ENCODE assay signal across 17 cellular contexts in the genomic region with DNA sequence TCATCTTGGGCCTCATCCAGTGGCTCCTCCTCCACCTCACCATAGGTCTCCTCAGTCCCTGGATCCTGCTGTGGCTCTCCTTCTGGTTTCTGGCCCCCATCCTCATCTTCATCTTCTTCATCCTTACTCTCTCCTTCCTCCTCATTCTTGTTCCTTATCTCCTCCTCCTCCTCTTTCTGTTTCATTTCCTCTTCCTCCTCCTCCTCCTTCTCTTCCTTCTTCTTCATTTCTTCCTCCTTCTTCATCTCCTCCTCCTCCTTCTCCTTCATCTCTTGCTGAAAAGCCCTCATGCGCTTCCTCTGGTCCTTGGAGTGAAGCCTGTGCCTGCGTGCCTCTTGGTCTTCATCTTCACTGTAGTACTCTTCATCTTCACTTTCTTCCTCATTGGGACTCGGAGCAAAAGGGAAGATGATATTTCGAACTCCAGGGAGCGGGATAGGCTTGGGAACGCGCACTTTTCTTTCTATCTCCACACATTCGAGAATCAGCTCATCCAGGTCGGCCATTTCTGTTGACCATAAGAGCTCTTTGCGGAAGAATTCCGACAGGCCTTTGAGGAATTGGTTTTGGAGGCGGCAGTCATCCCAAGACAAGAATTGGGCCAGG. TPM values are rescaled to one million over a fixed set of nuclear protein-coding genes. Genes with fewer than 3 reads are reported as not detected.
DNase-seq lines count a peak whose midpoint lies in the region; ATAC-seq and TF ChIP-seq lines count a peak whose summit lies in the region.
"Had no signal": no experiment of that assay in that cellular context is flagged by ENCODE, and none has a peak within 500 bp of the region (broad histone marks: within the 10 kb centered on the region; RNA-seq: fewer than 3 reads in every experiment).

No MANE protein-coding gene starts in this region.

- H3K4me3 Mint-ChIP-seq in CD14-positive monocyte = peak overlapping the region; percentile 48 to 72
- H3K4me3 Mint-ChIP-seq in T-cell = peak overlapping the region; percentile 28 to 69 (median 62)
- H3K4me3 Mint-ChIP-seq in neural crest cell = peak overlapping the region; percentile 61
- H3K4me3 Mint-ChIP-seq: activated CD4-positive, alpha-beta T cell treated with anti-CD3 and anti-CD28 coated beads, Interleukin-2, amount 10 ng/mL, durations not matched to agents 7 days and 5 days; activated naive CD8-positive, alpha-beta T cell treated with anti-CD3 and anti-CD28 coated beads, Interleukin-2, amount 10 ng/mL, durations not matched to agents 7 days and 5 days had no signal

- H3K36me3 ChIP-seq in esophagus muscularis mucosa (peaks cover 0 to 14% (median 5%) of the 10 kb centered on the region in 4 donors), PC-3 (ENCODE audit: low read depth, low read length) (no peaks in the 10 kb centered on the region)
- H3K36me3 ChIP-seq: SJCRH30 had no signal

- H3K4me3 ChIP-seq in esophagus muscularis mucosa (peak overlapping the region; percentile 57 to 68 (median 60)), PC-3 (ENCODE audit: low read length) (no peak overlapping the region)
- H3K4me3 ChIP-seq: SJCRH30 had no signal

- TF ChIP-seq EP300 in esophagus muscularis mucosa (IDR thresholded peaks at IDR 0.05) = no peak

- H3K4me1 Mint-ChIP-seq in CD14-positive monocyte = peaks cover 62% of the 10 kb centered on the region
- peaks cover 14 to 36% (median 20%) of the 10 kb centered on the region in 3 donors for H3K4me1 Mint-ChIP-seq in T-cell
- peaks cover 45% of the 10 kb centered on the region for H3K4me1 Mint-ChIP-seq in neural crest cell

- peaks cover 0 to 32% (median 1%) of the 10 kb centered on the region in 3 donors for H3K27me3 Mint-ChIP-seq in CD14-positive monocyte (ENCODE audit: low read depth in 3 of 3)
- H3K27me3 Mint-ChIP-seq in T-cell = peaks cover 17 to 36% of the 10 kb centered on the region in 2 donors
- peaks cover 2% of the 10 kb centered on the region for H3K27me3 Mint-ChIP-seq in neural crest cell (ENCODE audit: low read depth)

- no peak overlapping the region for H2AFZ ChIP-seq in PC-3 (ENCODE audit: low read length)

- ATAC-seq in T-cell (replicated peaks in 1 of 4) = no peak
- no peak for ATAC-seq in GM21528 (IDR thresholded peaks at IDR 0.05; ENCODE audit: low FRiP score, unreplicated experiment)
- no peak for ATAC-seq in PC-3
- no peak for ATAC-seq in left colon
- ATAC-seq: stimulated activated naive B cell treated with anti-CD40 and anti-IgM and Interleukin-4, amounts not matched to agents 10 μg/mL and 1 μg/mL and 100 μg/mL, for 72 hours had no signal

- POLR2A ChIA-PET in T-cell (lab: Charles Lee) = interaction anchor here in 1 of 2 donors (0.5 kb wide), 1 partner anchor 32 kb away, joined by 4 read pairs; no protein-coding TSS in a partner anchor
- POLR2A ChIA-PET in PC-3 (lab: Charles Lee; ENCODE audit: unreplicated experiment) = no interaction called here

- BruUV-seq in PC-3 (replicated peaks; lab: Mats Ljungman, UMichigan) = no TSS peak

- H3K9me3 Mint-ChIP-seq in CD14-positive monocyte (peaks cover 0 to 8% (median 3%) of the 10 kb centered on the region in 7 donors), T-cell (no peaks in the 10 kb centered on the region), neural crest cell (peaks cover 8% of the 10 kb centered on the region)
- H3K9me3 Mint-ChIP-seq: activated CD4-positive, alpha-beta T cell treated with anti-CD3 and anti-CD28 coated beads, Interleukin-2, amount 10 ng/mL, durations not matched to agents 7 days and 5 days; activated naive CD8-positive, alpha-beta T cell treated with anti-CD3 and anti-CD28 coated beads, Interleukin-2, amount 10 ng/mL, durations not matched to agents 7 days and 5 days; activated T-cell treated with anti-CD3 and anti-CD28 coated beads, Interleukin-2, amount 50 U/mL, for 24 hours; stimulated activated naive B cell treated with anti-CD40 and anti-IgM and Interleukin-4, amounts not matched to agents 10 μg/mL and 1 μg/mL and 100 μg/mL, for 72 hours had no signal

- H3K36me3 Mint-ChIP-seq in CD14-positive monocyte = peaks cover 27 to 62% of the 10 kb centered on the region in 2 donors
- peaks cover 3% of the 10 kb centered on the region for H3K36me3 Mint-ChIP-seq in T-cell
- peaks cover 30% of the 10 kb centered on the region for H3K36me3 Mint-ChIP-seq in neural crest cell (ENCODE audit: low read depth)
- H3K36me3 Mint-ChIP-seq: activated naive CD8-positive, alpha-beta T cell treated with anti-CD3 and anti-CD28 coated beads, Interleukin-2, amount 10 ng/mL, durations not matched to agents 7 days and 5 days; stimulated activated naive B cell treated with anti-CD40 and anti-IgM and Interleukin-4, amounts not matched to agents 10 μg/mL and 1 μg/mL and 100 μg/mL, for 72 hours had no signal

- intact Hi-C loops in CD14-positive monocyte (cut with micrococcal nuclease) (loop anchor here in 1 of 2 donors (10.0 kb wide), 1 partner anchor 55 kb away; the partner anchor contains the start of gene PIN4), esophagus muscularis mucosa (cut with DNase I) (no loop called here), PC-3 (cut with micrococcal nuclease) (no loop called here), left colon (cut with DNase I, micrococcal nuclease) (no loop called here)

- no peak for TF ChIP-seq POLR2A in esophagus muscularis mucosa (IDR thresholded peaks at IDR 0.05; ENCODE audit: low read depth)

- no peaks in the 10 kb centered on the region for H4K20me1 ChIP-seq in PC-3 (ENCODE audit: low read length)

- no peaks in the 10 kb centered on the region for H3K9me2 ChIP-seq in PC-3 (replicated peaks; ENCODE audit: low read length)

- 81% methylated on average over 12 of the region's 12 CpGs for WGBS in esophagus muscularis mucosa

- no peak overlapping the region for H3K9ac ChIP-seq in PC-3 (ENCODE audit: low read length)
- H3K9ac ChIP-seq: KMS-11 had no signal

- no peaks in the 10 kb centered on the region for H3F3A ChIP-seq in PC-3 (ENCODE audit: low read length, unreplicated experiment)

- H3K4me2 ChIP-seq in PC-3 (ENCODE audit: low read length) = no peak overlapping the region
- H3K4me2 ChIP-seq: KMS-11 had no signal

- H3K27me3 ChIP-seq in esophagus muscularis mucosa (no peaks in the 10 kb centered on the region), PC-3 (ENCODE audit: low read length) (peaks cover 12% of the 10 kb centered on the region)
- H3K27me3 ChIP-seq: SJCRH30 had no signal

- H3K79me2 ChIP-seq in PC-3 (ENCODE audit: low read length) = no peaks in the 10 kb centered on the region

- CTCF ChIA-PET in T-cell (lab: Charles Lee) (interaction anchor here in 1 of 2 donors (1.0 to 1.4 kb wide), 2 partner anchors 106 to 112 kb away, joined by 3 to 5 read pairs; no protein-coding TSS in a partner anchor), PC-3 (lab: Charles Lee) (no interaction called here)

- H3K4me1 ChIP-seq in esophagus muscularis mucosa = peaks cover 15 to 64% (median 60%) of the 10 kb centered on the region in 4 donors
- H3K4me1 ChIP-seq in PC-3 (ENCODE audit: insufficient read depth, low read length) = peaks cover 5% of the 10 kb centered on the region; the same call in 1 of the 2 replicates

- DNase-seq in CD14-positive monocyte (ENCODE audit: low spot score) = no peak
- DNase-seq in T-cell = no peak
- DNase-seq in esophagus muscularis mucosa (ENCODE audit: extremely low spot score) = no peak
- no peak for DNase-seq in neural crest cell (ENCODE audit: low read depth, low spot score)
- DNase-seq in stimulated activated CD4-positive, alpha-beta T cell treated with anti-CD3 and anti-CD28 coated beads, Interleukin-4, amount 100 ng/mL, for 4 hours = no peak
- DNase-seq in PC-3 = no peak
- no peak for DNase-seq in left colon
- DNase-seq: activated CD4-positive, alpha-beta T cell treated with anti-CD3 and anti-CD28 coated beads, Interleukin-2, amount 10 ng/mL, durations not matched to agents 7 days and 5 days; activated naive CD8-positive, alpha-beta T cell treated with anti-CD3 and anti-CD28 coated beads, Interleukin-2, amount 10 ng/mL, durations not matched to agents 7 days and 5 days; activated T-cell treated with anti-CD3 and anti-CD28 coated beads, Interleukin-2, amount 50 U/mL, for 24 hours; NCI-H226; SJCRH30; small intestine; stimulated activated naive B cell treated with anti-CD40 and anti-IgM and Interleukin-4, amounts not matched to agents 10 μg/mL and 1 μg/mL and 100 μg/mL, for 72 hours had no signal

- no peaks in the 10 kb centered on the region for H3K9me3 ChIP-seq in esophagus muscularis mucosa
- H3K9me3 ChIP-seq in PC-3 (ENCODE audit: low read length) = no peaks in the 10 kb centered on the region
- H3K9me3 ChIP-seq: SJCRH30 had no signal

- H3K27ac Mint-ChIP-seq in CD14-positive monocyte = peak overlapping the region in 5 of 7 donors; percentile 9 to 65 (median 37)
- H3K27ac Mint-ChIP-seq in T-cell = no peak overlapping the region
- H3K27ac Mint-ChIP-seq in neural crest cell (ENCODE audit: unreplicated experiment) = no peak overlapping the region
- H3K27ac Mint-ChIP-seq: activated CD4-positive, alpha-beta T cell treated with anti-CD3 and anti-CD28 coated beads, Interleukin-2, amount 10 ng/mL, durations not matched to agents 7 days and 5 days; activated naive CD8-positive, alpha-beta T cell treated with anti-CD3 and anti-CD28 coated beads, Interleukin-2, amount 10 ng/mL, durations not matched to agents 7 days and 5 days; activated T-cell treated with anti-CD3 and anti-CD28 coated beads, Interleukin-2, amount 50 U/mL, for 24 hours; stimulated activated naive B cell treated with anti-CD40 and anti-IgM and Interleukin-4, amounts not matched to agents 10 μg/mL and 1 μg/mL and 100 μg/mL, for 72 hours had no signal

- no peak for TF ChIP-seq CTCF in CD14-positive monocyte (IDR thresholded peaks at IDR 0.05)
- TF ChIP-seq CTCF in esophagus muscularis mucosa (IDR thresholded peaks at IDR 0.05) = no peak
- no peak for TF ChIP-seq CTCF in neural crest cell (conservative IDR thresholded peaks at IDR 0.05)
- no peak for TF ChIP-seq CTCF in PC-3 (conservative IDR thresholded peaks at IDR 0.05; ENCODE audit: low read depth, low read length)

- peak overlapping the region in 3 of 4 donors; percentile 75 to 86 (median 86) for H3K27ac ChIP-seq in esophagus muscularis mucosa (replicated peaks in 1 of 4)
- no peak overlapping the region for H3K27ac ChIP-seq in PC-3 (ENCODE audit: low read length)
- H3K27ac ChIP-seq: epithelial cell of prostate, KMS-11, SJCRH30 had no signal

RNA-seq across cellular contexts. Expression of gene RTL5, which starts 1.5 kb away (rescaled TPM):
- polyA plus RNA-seq in CD14-positive monocyte = under 1 TPM; 0.24 to 0.59 TPM
- 1 to 10 TPM in 4 of 5 donors, under 1 TPM in 1; 0.98 to 8.7 (median 3.4) TPM for total RNA-seq in T-cell
- total RNA-seq in esophagus muscularis mucosa = 10 to 100 TPM in 3 of 4 donors, 1 to 10 TPM in 1; 8.0 to 19.8 (median 13.3) TPM
- 21.7 and 23.0 TPM in 2 replicates for total RNA-seq in neural crest cell
- 0.23 and 0.40 TPM in 2 replicates for total RNA-seq in PC-3 (2014; rRNA removed)
- total RNA-seq in left colon = 1 to 10 TPM; 1.0 to 3.0 TPM

RNA-seq across cellular contexts. Expression of gene PIN4, which starts 51.3 kb away (rescaled TPM):
- polyA plus RNA-seq in CD14-positive monocyte = 10 to 100 TPM; 16.7 to 20.8 TPM
- 1 to 10 TPM; 4.1 to 9.8 (median 7.1) TPM for total RNA-seq in T-cell
- 10 to 100 TPM in 3 of 4 donors, 1 to 10 TPM in 1; 6.8 to 20.4 (median 11.5) TPM for total RNA-seq in esophagus muscularis mucosa
- 14.0 and 16.7 TPM in 2 replicates for total RNA-seq in neural crest cell
- total RNA-seq in PC-3 (2014; rRNA removed) = 30.0 and 44.1 TPM in 2 replicates
- total RNA-seq in left colon = 10 to 100 TPM in 1 of 2 donors, 1 to 10 TPM in 1; 7.8 to 11.8 TPM

Comparison
In these comparisons a context has a peak if more than half of its experiments do, and no peak if none do; other contexts are left out.
1. H3K27ac Mint-ChIP-seq: peak in CD14-positive monocyte (5 of 7); none in T-cell (0 of 2) and neural crest cell (single experiment).
2. Peak in every context shown above with its lines, with median percentiles within 50 percentile points of each other: H3K4me3 Mint-ChIP-seq.